1 cellular context compared by ENCODE assay signal in the genomic region with DNA sequence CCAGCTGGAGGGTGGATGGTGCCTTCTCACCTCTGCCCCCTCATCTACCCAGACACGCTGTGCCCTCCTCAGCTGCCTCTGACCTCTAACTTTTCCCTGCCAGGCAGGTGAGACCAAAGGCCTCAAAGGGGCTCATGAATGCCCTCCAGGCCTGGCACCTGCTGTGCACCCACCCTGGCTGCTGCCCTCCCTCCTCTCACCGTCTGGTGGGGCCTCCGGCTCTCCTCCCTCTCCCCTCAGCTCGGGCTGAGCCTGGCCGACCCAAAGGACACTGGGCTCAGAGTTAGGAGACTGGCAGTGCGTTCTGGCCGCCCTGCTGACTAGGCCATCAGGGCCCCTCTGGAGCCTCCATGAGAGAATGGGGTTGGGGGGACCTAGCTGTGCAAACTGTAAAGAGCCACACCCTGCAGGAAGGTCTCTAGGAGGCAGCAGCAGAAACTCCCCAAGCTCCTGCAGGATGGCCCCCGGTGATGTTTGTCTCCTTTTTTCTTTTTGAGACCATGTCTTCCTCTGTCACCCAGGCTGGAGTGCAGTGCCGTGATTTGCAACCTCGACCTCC.
A peak's percentile ranks its signal among the peaks of the same experiment; 100 is the strongest.
TF ChIP-seq lines count a peak whose summit lies in the region.

No MANE protein-coding gene starts in this region.

TF ChIP-seq in HepG2, 621 proteins besides CTCF, POLR2A, EP300 and RAD21:
- TF ChIP-seq HNRNPL (IDR thresholded peaks at IDR 0.05; ENCODE audit: low read depth, low read length) (0 out of 2 replicates have a peak, but pooled peaks have one; percentile 54), KDM3A (CRISPR knock-in tag; IDR thresholded peaks at IDR 0.05; ENCODE audit: low read depth) (no peak), HNRNPLL (IDR thresholded peaks at IDR 0.05; ENCODE audit: low read depth, low read length, poor library complexity, severe bottlenecking) (peak; percentile 5), AGO2 (optimal IDR thresholded peaks at IDR 0.05; ENCODE audit: low read depth, low read length) (peak; percentile 5)
